11 cellular contexts compared by ENCODE assay signal in genomic region chr17:50603340-50603739, GRCh38. TPM values are rescaled to one million over a fixed set of nuclear protein-coding genes. Genes with fewer than 3 reads are reported as not detected.
DNase-seq lines count a peak whose midpoint lies in the region; ATAC-seq and TF ChIP-seq lines count a peak whose summit lies in the region.
"Had no signal": no experiment of that assay in that cellular context is flagged by ENCODE, and none has a peak within 500 bp of the region (broad histone marks: within the 10 kb centered on the region; RNA-seq: fewer than 3 reads in every experiment).

No MANE protein-coding gene starts in this region.

- H4K20me1 ChIP-seq in DOHH2 (ENCODE audit: control insufficient read depth, insufficient read depth, low read depth, low read length) = no peaks in the 10 kb centered on the region

- POLR2A ChIA-PET in A673 (lab: Charles Lee; ENCODE audit: low non-redundant PET) = no interaction called here

- H3K9me2 ChIP-seq in DOHH2 (replicated peaks; ENCODE audit: control insufficient read depth, low read length) = no peaks in the 10 kb centered on the region

- no peak overlapping the region for H3K27ac ChIP-seq in A673 (ENCODE audit: low read depth, low read length, poor library complexity, severe bottlenecking)
- no peak overlapping the region for H3K27ac ChIP-seq in DOHH2 (ENCODE audit: low read depth, low read length)
- H3K27ac ChIP-seq in brain microvascular endothelial cell = no peak overlapping the region
- H3K27ac ChIP-seq in aorta (ENCODE audit: low read depth in 1 of 2, low read length in 2 of 2) = no peak overlapping the region
- H3K27ac ChIP-seq: cardiac muscle cell, HL-60, neutrophil had no signal

- CTCF ChIA-PET in A673 (lab: Charles Lee) = no interaction called here

- intact Hi-C loops in A673 (cut with micrococcal nuclease; ENCODE audit: unreplicated experiment) = loop anchor here (5.0 kb wide), 1 partner anchor 41 kb away; the partner anchor contains the start of gene CACNA1G
- intact Hi-C loops in aorta (cut with DNase I) = no loop called here

- 89% methylated on average over 9 of the region's 9 CpGs for WGBS in aorta, 2 donors

- ATAC-seq in aorta (ENCODE audit: low FRiP score) (no peak), HG02623 (IDR thresholded peaks at IDR 0.05; ENCODE audit: unreplicated experiment) (no peak)

- H3K36me3 ChIP-seq in A673 (ENCODE audit: insufficient read depth, low read length, poor library complexity, severe bottlenecking) = no peaks in the 10 kb centered on the region
- H3K36me3 ChIP-seq in DOHH2 (ENCODE audit: control insufficient read depth, low read length) = no peaks in the 10 kb centered on the region
- no peaks in the 10 kb centered on the region for H3K36me3 ChIP-seq in brain microvascular endothelial cell (replicated peaks)
- no peaks in the 10 kb centered on the region for H3K36me3 ChIP-seq in aorta (ENCODE audit: control insufficient read depth in 1 of 2, insufficient read depth in 2 of 2, low read length in 1 of 2)
- H3K36me3 ChIP-seq: cardiac muscle cell, neutrophil had no signal

- H3F3A ChIP-seq in DOHH2 (ENCODE audit: control insufficient read depth, insufficient read depth) = no peaks in the 10 kb centered on the region

- BruUV-seq in A673 (replicated peaks; lab: Mats Ljungman, UMichigan) = no TSS peak

- TF ChIP-seq CTCF in A673 (conservative IDR thresholded peaks at IDR 0.05; ENCODE audit: low read depth, low read length) (peak; percentile 41; the same call in 1 of the 2 replicates), DOHH2 (IDR thresholded peaks at IDR 0.05; ENCODE audit: low read depth, low read length, poor library complexity, severe bottlenecking) (peak; percentile 50), brain microvascular endothelial cell (IDR thresholded peaks at IDR 0.05; ENCODE audit: low read depth, low read length, missing control alignments) (peak; percentile 39)

- no peak overlapping the region for H3K4me2 ChIP-seq in DOHH2 (ENCODE audit: low read length)

- H3K4me3 ChIP-seq in A673 (ENCODE audit: low read depth, low read length, poor library complexity, severe bottlenecking) = no peak overlapping the region
- H3K4me3 ChIP-seq in DOHH2 (ENCODE audit: low read length) = no peak overlapping the region
- no peak overlapping the region for H3K4me3 ChIP-seq in brain microvascular endothelial cell (ENCODE audit: low read depth, low read length)
- H3K4me3 ChIP-seq in aorta (ENCODE audit: low read length in 2 of 2) = no peak overlapping the region
- H3K4me3 ChIP-seq: cardiac muscle cell had no signal

- in situ Hi-C loops in brain microvascular endothelial cell (cut with HindIII; ENCODE audit: low pct_ligation_motif_present, low sequenced_read_pairs) = no loop called here

- H3K9me3 ChIP-seq in A673 (ENCODE audit: low read depth, low read length, poor library complexity, severe bottlenecking) (no peaks in the 10 kb centered on the region), DOHH2 (ENCODE audit: control insufficient read depth, insufficient read depth, low read length) (no peaks in the 10 kb centered on the region), aorta (ENCODE audit: control insufficient read depth, low read length) (no peaks in the 10 kb centered on the region)
- H3K9me3 ChIP-seq: neutrophil had no signal

- DNase-seq in A673 (ENCODE audit: low spot score) (peak; percentile 27), NCI-H2029 (lab: John Stamatoyannopoulos, UW) (peak; percentile 40), brain microvascular endothelial cell (no peak), aorta (no peak), inferior parietal cortex (ENCODE audit: extremely low spot score) (no peak)
- no peak for DNase-seq in activated CD4-positive, alpha-beta T cell treated with anti-CD3 and anti-CD28 coated beads for 4 hours

- H3K79me2 ChIP-seq in DOHH2 (ENCODE audit: control insufficient read depth, low read length) = no peaks in the 10 kb centered on the region

- peaks cover 18% of the 10 kb centered on the region for H3K4me1 ChIP-seq in A673 (ENCODE audit: insufficient read depth, low read length, poor library complexity, severe bottlenecking)
- H3K4me1 ChIP-seq in DOHH2 (ENCODE audit: control insufficient read depth, low read length) = peaks cover 6% of the 10 kb centered on the region
- no peaks in the 10 kb centered on the region for H3K4me1 ChIP-seq in aorta (ENCODE audit: control insufficient read depth in 1 of 2, insufficient read depth in 2 of 2, low read length in 2 of 2)

- H3K27me3 ChIP-seq in A673 (replicated peaks; ENCODE audit: insufficient read depth, low read depth, low read length, poor library complexity) (no peaks in the 10 kb centered on the region), DOHH2 (ENCODE audit: control insufficient read depth, low read length) (peaks cover 9% of the 10 kb centered on the region), brain microvascular endothelial cell (replicated peaks) (peaks cover 6% of the 10 kb centered on the region), aorta (ENCODE audit: control insufficient read depth in 1 of 2, insufficient read depth in 2 of 2, low read length in 1 of 2) (no peaks in the 10 kb centered on the region)
- H3K27me3 ChIP-seq: cardiac muscle cell had no signal

RNA-seq across cellular contexts. Expression of gene ABCC3, which starts 31.3 kb away (rescaled TPM):
- total RNA-seq in A673 (2021) (0.56 and 1.2 TPM in 2 replicates), aorta (10 to 100 TPM; 25.7 to 54.9 TPM)
- polyA plus RNA-seq in aorta = 100 to 1,000 TPM in 1 of 2 donors, 1 to 10 TPM in 1; 9.9 to 145 TPM
- total RNA-seq: cardiac muscle cell had no signal

RNA-seq across cellular contexts. Expression of gene CACNA1G, which starts 42.8 kb away (rescaled TPM):
- 7.1 and 10.8 TPM in 2 replicates for total RNA-seq in A673 (2021)
- total RNA-seq in aorta = 1 to 10 TPM in 1 of 2 donors, under 1 TPM in 1; 0.29 to 2.8 TPM
- not detected for polyA plus RNA-seq in aorta

RNA-seq across cellular contexts. Expression of gene SPATA20, which starts 56.4 kb away (rescaled TPM):
- 11.1 and 16.5 TPM in 2 replicates for total RNA-seq in A673 (2021)
- 10 to 100 TPM; 27.8 to 41.9 TPM for total RNA-seq in aorta
- polyA plus RNA-seq in aorta = 10 to 100 TPM; 16.7 to 64.0 TPM

Comparison
In these comparisons a context has a peak if more than half of its experiments do, and no peak if none do; other contexts are left out.
1. DNase-seq: peak in A673 (single experiment) and NCI-H2029 (single experiment); none in brain microvascular endothelial cell (single experiment), aorta (0 of 2), inferior parietal cortex (single experiment) and activated CD4-positive, alpha-beta T cell treated with anti-CD3 and anti-CD28 coated beads for 4 hours (0 of 2).
2. RNA of gene ABCC3, which starts 31.3 kb away (total RNA-seq): 25.7 to 54.9 TPM in aorta; 0.56 to 1.2 TPM in A673; every median in the first group is over 10 times any median in the second.
3. Peak in every context shown above with its lines, with median percentiles within 50 percentile points of each other: CTCF ChIP-seq.